Comparison of ENCODE assay signal across 15 cellular contexts in the genomic region with DNA sequence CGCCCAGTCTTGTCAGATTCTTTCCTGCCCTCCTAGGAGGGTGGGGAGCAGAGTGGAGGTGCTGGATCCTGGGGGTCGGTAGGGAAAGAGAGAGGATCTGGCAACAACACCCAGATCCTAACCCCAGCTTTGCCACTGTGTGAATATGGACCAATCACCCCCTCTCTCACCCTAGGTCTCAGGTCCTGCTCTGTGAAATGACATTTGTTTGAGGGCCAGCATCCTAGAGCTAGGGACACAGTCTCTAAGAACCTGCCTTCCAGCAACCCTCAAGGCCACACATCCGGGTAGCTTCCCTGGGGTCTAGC. TPM values are rescaled to one million over a fixed set of nuclear protein-coding genes. Genes with fewer than 3 reads are reported as not detected.
DNase-seq lines count a peak whose midpoint lies in the region; ATAC-seq and TF ChIP-seq lines count a peak whose summit lies in the region.
"Had no signal": no experiment of that assay in that cellular context is flagged by ENCODE, and none has a peak within 500 bp of the region (broad histone marks: within the 10 kb centered on the region; RNA-seq: fewer than 3 reads in every experiment).

No MANE protein-coding gene starts in this region.

- H3K4me1 ChIP-seq in right cardiac atrium (ENCODE audit: control insufficient read depth, insufficient read depth, low read length) (no peaks in the 10 kb centered on the region), smooth muscle cell (ENCODE audit: low read depth) (peaks cover 7% of the 10 kb centered on the region), foreskin keratinocyte (peaks cover 4% of the 10 kb centered on the region)

- no peak overlapping the region for H2AFZ ChIP-seq in smooth muscle cell (ENCODE audit: low read depth)

- H3K27ac ChIP-seq in right cardiac atrium (ENCODE audit: low read length) = peak overlapping the region; percentile 57
- H3K27ac ChIP-seq in smooth muscle cell (ENCODE audit: low read depth) = peak overlapping the region; percentile 66
- no peak overlapping the region for H3K27ac ChIP-seq in foreskin keratinocyte
- H3K27ac ChIP-seq: WERI-Rb-1 had no signal

- peaks cover 2% of the 10 kb centered on the region for H3K36me3 Mint-ChIP-seq in T-helper 17 cell (ENCODE audit: low read depth)
- H3K36me3 Mint-ChIP-seq: activated naive CD4-positive, alpha-beta T cell treated with anti-CD3 and anti-CD28 coated beads, Interleukin-2, amount 10 ng/mL, durations not matched to agents 7 days and 5 days; naive B cell had no signal

- H3K79me2 ChIP-seq in smooth muscle cell (ENCODE audit: low read depth) = no peaks in the 10 kb centered on the region

- no peaks in the 10 kb centered on the region for H3K4me1 Mint-ChIP-seq in T-helper 17 cell
- H3K4me1 Mint-ChIP-seq: activated naive CD4-positive, alpha-beta T cell treated with anti-CD3 and anti-CD28 coated beads, Interleukin-2, amount 10 ng/mL, durations not matched to agents 7 days and 5 days had no signal

- intact Hi-C loops in right cardiac atrium (cut with DNase I) = no loop called here

- DNase-seq in D341Med (ENCODE audit: low spot score) (peak; percentile 33), T-helper 17 cell (no peak), right cardiac atrium (peak; percentile 51 to 78 (median 65)), smooth muscle cell (lab: John Stamatoyannopoulos, UW; ENCODE audit: unreplicated experiment) (no peak), foreskin keratinocyte (no peak), NCI-H345 treated with DMSO at 0.1 percent for 48 hours (lab: John Stamatoyannopoulos, UW; ENCODE audit: unreplicated experiment) (no peak), retina (no peak)
- DNase-seq: activated naive CD4-positive, alpha-beta T cell treated with anti-CD3 and anti-CD28 coated beads, Interleukin-2, amount 10 ng/mL, durations not matched to agents 7 days and 5 days; kidney; naive B cell; SK-N-SH; stimulated activated naive CD8-positive, alpha-beta T cell treated with anti-CD3 and anti-CD28 coated beads, Interleukin-15, Interleukin-2, amounts not matched to agents 100 U/mL and 50 U/mL, for 24 hours; WERI-Rb-1 had no signal

- H3K27me3 ChIP-seq in right cardiac atrium (ENCODE audit: control insufficient read depth, insufficient read depth) = no peaks in the 10 kb centered on the region
- no peaks in the 10 kb centered on the region for H3K27me3 ChIP-seq in smooth muscle cell (ENCODE audit: low read depth)
- H3K27me3 ChIP-seq in foreskin keratinocyte = no peaks in the 10 kb centered on the region
- H3K27me3 ChIP-seq: BLaER1 treated with 17β-estradiol and CSF1 and Interleukin-3, amounts not matched to agents 10 nM and 100 nM had no signal

- peak overlapping the region; percentile 9 for H3K4me2 ChIP-seq in smooth muscle cell
- H3K4me2 ChIP-seq: SK-N-SH had no signal

- no peaks in the 10 kb centered on the region for H4K20me1 ChIP-seq in smooth muscle cell (ENCODE audit: low read depth)
- H4K20me1 ChIP-seq: BLaER1 treated with 17β-estradiol and CSF1 and Interleukin-3, amounts not matched to agents 10 nM and 100 nM had no signal

- peak overlapping the region; percentile 51 for H3K27ac Mint-ChIP-seq in T-helper 17 cell
- H3K27ac Mint-ChIP-seq: activated naive CD4-positive, alpha-beta T cell treated with anti-CD3 and anti-CD28 coated beads, Interleukin-2, amount 10 ng/mL, durations not matched to agents 7 days and 5 days had no signal

- 64% methylated on average over 3 of the region's 3 CpGs for WGBS in right cardiac atrium
- 68% methylated on average over 3 of the region's 3 CpGs for WGBS in smooth muscle cell (ENCODE audit: low lambda C conversion rate)

- TF ChIP-seq CTCF in smooth muscle cell (IDR thresholded peaks at IDR 0.05; ENCODE audit: borderline replicate concordance, insufficient read depth, poor library complexity, severe bottlenecking) (no peak), foreskin keratinocyte (conservative IDR thresholded peaks at IDR 0.05) (no peak)

- no peak for ATAC-seq in T-helper 17 cell
- peak in 1 of 2 donors; percentile 55 for ATAC-seq in right cardiac atrium
- no peak for ATAC-seq in foreskin keratinocyte
- no peak for ATAC-seq in GM18517 (IDR thresholded peaks at IDR 0.05; ENCODE audit: unreplicated experiment)
- ATAC-seq: stimulated activated naive CD8-positive, alpha-beta T cell treated with anti-CD3 and anti-CD28 coated beads, Interleukin-15, Interleukin-2, amounts not matched to agents 100 U/mL and 50 U/mL, for 24 hours had no signal

- H3K4me3 ChIP-seq in right cardiac atrium (ENCODE audit: low read length) (no peak overlapping the region), smooth muscle cell (no peak overlapping the region)
- H3K4me3 ChIP-seq: BLaER1 treated with 17β-estradiol and CSF1 and Interleukin-3, amounts not matched to agents 10 nM and 100 nM had no signal

- H3K27me3 Mint-ChIP-seq in T-helper 17 cell = peaks cover 6% of the 10 kb centered on the region
- H3K27me3 Mint-ChIP-seq: naive B cell had no signal

- no peak overlapping the region for H3K4me3 Mint-ChIP-seq in T-helper 17 cell
- H3K4me3 Mint-ChIP-seq: activated naive CD4-positive, alpha-beta T cell treated with anti-CD3 and anti-CD28 coated beads, Interleukin-2, amount 10 ng/mL, durations not matched to agents 7 days and 5 days; naive B cell had no signal

- H3K9ac ChIP-seq in smooth muscle cell (ENCODE audit: low read depth) = no peak overlapping the region
- H3K9ac ChIP-seq: BLaER1 treated with 17β-estradiol and CSF1 and Interleukin-3, amounts not matched to agents 10 nM and 100 nM; SK-N-SH had no signal

- H3K9me3 ChIP-seq in T-helper 17 cell (ENCODE audit: control insufficient read depth, low read length, poor library complexity, severe bottlenecking) (no peaks in the 10 kb centered on the region), right cardiac atrium (ENCODE audit: control insufficient read depth, low read length) (no peaks in the 10 kb centered on the region), smooth muscle cell (replicated peaks; ENCODE audit: low read depth) (no peaks in the 10 kb centered on the region)
- H3K9me3 ChIP-seq: BLaER1 treated with 17β-estradiol and CSF1 and Interleukin-3, amounts not matched to agents 10 nM and 100 nM; SK-N-SH had no signal

- H3K36me3 ChIP-seq in smooth muscle cell (ENCODE audit: low read depth) = no peaks in the 10 kb centered on the region
- H3K36me3 ChIP-seq: BLaER1 treated with 17β-estradiol and CSF1 and Interleukin-3, amounts not matched to agents 10 nM and 100 nM; WERI-Rb-1 had no signal

- peaks cover 23% of the 10 kb centered on the region for H3F3A ChIP-seq in smooth muscle cell (ENCODE audit: low read depth)

RNA-seq across cellular contexts. Expression of gene MAP3K14, which starts 28.4 kb away (rescaled TPM):
- total RNA-seq in T-helper 17 cell = 10 to 100 TPM; 43.8 to 49.1 TPM
- total RNA-seq in right cardiac atrium = 10 to 100 TPM; 12.2 to 17.1 (median 15.1) TPM
- 10.8 TPM for polyA plus RNA-seq in right cardiac atrium
- total RNA-seq in smooth muscle cell = 1.5 and 1.7 TPM in 2 replicates
- 1.8 and 2.7 TPM in 2 replicates for polyA plus RNA-seq in smooth muscle cell
- 4.5 and 6.4 TPM in 2 replicates for total RNA-seq in foreskin keratinocyte
- 4.8 and 7.1 TPM in 2 replicates for polyA plus RNA-seq in foreskin keratinocyte

Comparison
In these comparisons a context has a peak if more than half of its experiments do, and no peak if none do; other contexts are left out.
1. DNase-seq: peak in D341Med (single experiment) and right cardiac atrium (3 of 3); none in T-helper 17 cell (0 of 3), smooth muscle cell (single experiment), foreskin keratinocyte (0 of 2), NCI-H345 treated with DMSO at 0.1 percent for 48 hours (single experiment) and retina (single experiment).